ENCODE assay signal across 1 cellular context in genomic region chr10:74071151-74071550, GRCh38.
TF ChIP-seq lines count a peak whose summit lies in the region.

No MANE protein-coding gene starts in this region.

TF ChIP-seq in liver, 16 proteins besides CTCF, POLR2A, EP300 and RAD21 (continued from another document):
- TF ChIP-seq ATF3 (IDR thresholded peaks at IDR 0.05) = no peak
